Comparison of ENCODE assay signal across 2 cellular contexts in the genomic region with DNA sequence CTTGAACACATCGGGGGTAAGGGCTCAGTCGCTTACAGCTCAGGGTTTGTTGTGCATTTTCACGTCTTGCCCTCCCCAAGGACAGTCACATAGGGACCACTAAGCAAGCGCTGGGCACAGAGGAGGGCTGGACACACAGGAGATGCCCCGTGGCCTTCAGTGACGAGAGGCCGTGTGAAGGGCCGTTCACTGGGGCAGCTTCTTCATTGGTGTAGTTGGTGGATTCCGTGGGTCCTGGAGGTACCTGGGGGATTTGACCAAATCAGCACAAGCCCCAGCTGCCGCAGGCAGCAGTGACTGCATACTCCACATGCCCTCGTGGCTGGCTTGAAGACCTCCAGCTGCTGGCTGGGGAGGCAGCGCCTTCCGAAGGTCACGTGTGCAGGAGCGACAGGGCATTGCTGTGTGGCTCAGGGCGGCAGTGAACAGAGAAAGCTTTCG.
TF ChIP-seq lines count a peak whose summit lies in the region.

No MANE protein-coding gene starts in this region.

TF ChIP-seq in HepG2, 621 proteins besides CTCF, POLR2A, EP300 and RAD21:
- TF ChIP-seq, protein P1, sequence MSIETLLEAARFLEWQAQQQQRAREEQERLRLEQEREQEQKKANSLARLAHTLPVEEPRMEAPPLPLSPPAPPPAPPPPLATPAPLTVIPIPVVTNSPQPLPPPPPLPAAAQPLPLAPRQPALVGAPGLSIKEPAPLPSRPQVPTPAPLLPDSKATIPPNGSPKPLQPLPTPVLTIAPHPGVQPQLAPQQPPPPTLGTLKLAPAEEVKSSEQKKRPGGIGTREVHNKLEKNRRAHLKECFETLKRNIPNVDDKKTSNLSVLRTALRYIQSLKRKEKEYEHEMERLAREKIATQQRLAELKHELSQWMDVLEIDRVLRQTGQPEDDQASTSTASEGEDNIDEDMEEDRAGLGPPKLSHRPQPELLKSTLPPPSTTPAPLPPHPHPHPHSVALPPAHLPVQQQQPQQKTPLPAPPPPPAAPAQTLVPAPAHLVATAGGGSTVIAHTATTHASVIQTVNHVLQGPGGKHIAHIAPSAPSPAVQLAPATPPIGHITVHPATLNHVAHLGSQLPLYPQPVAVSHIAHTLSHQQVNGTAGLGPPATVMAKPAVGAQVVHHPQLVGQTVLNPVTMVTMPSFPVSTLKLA (IDR thresholded peaks at IDR 0.05) = 0 out of 2 replicates have a peak, but pooled peaks have one; percentile 7
- TF ChIP-seq ZNF768 (CRISPR knock-in tag; IDR thresholded peaks at IDR 0.05) (peak; percentile 44; the same call in 1 of the 2 replicates), ZNF747 (CRISPR knock-in tag; IDR thresholded peaks at IDR 0.05; ENCODE audit: borderline replicate concordance) (no peak), HOXA3 (CRISPR knock-in tag; IDR thresholded peaks at IDR 0.05) (no peak), NFIB (CRISPR knock-in tag; IDR thresholded peaks at IDR 0.05; ENCODE audit: borderline replicate concordance) (no peak), REL (CRISPR knock-in tag; conservative IDR thresholded peaks at IDR 0.05) (no peak), SATB2 (CRISPR knock-in tag; IDR thresholded peaks at IDR 0.05) (no peak)
- TF ChIP-seq, protein P2, sequence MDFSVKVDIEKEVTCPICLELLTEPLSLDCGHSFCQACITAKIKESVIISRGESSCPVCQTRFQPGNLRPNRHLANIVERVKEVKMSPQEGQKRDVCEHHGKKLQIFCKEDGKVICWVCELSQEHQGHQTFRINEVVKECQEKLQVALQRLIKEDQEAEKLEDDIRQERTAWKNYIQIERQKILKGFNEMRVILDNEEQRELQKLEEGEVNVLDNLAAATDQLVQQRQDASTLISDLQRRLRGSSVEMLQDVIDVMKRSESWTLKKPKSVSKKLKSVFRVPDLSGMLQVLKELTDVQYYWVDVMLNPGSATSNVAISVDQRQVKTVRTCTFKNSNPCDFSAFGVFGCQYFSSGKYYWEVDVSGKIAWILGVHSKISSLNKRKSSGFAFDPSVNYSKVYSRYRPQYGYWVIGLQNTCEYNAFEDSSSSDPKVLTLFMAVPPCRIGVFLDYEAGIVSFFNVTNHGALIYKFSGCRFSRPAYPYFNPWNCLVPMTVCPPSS (IDR thresholded peaks at IDR 0.05) = no peak
- TF ChIP-seq, protein P3, sequence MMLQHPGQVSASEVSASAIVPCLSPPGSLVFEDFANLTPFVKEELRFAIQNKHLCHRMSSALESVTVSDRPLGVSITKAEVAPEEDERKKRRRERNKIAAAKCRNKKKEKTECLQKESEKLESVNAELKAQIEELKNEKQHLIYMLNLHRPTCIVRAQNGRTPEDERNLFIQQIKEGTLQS (CRISPR knock-in tag; IDR thresholded peaks at IDR 0.05) = no peak
- TF ChIP-seq, protein P4, sequence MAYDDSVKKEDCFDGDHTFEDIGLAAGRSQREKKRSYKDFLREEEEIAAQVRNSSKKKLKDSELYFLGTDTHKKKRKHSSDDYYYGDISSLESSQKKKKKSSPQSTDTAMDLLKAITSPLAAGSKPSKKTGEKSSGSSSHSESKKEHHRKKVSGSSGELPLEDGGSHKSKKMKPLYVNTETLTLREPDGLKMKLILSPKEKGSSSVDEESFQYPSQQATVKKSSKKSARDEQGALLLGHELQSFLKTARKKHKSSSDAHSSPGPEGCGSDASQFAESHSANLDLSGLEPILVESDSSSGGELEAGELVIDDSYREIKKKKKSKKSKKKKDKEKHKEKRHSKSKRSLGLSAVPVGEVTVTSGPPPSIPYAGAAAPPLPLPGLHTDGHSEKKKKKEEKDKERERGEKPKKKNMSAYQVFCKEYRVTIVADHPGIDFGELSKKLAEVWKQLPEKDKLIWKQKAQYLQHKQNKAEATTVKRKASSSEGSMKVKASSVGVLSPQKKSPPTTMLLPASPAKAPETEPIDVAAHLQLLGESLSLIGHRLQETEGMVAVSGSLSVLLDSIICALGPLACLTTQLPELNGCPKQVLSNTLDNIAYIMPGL (CRISPR knock-in tag; IDR thresholded peaks at IDR 0.05; ENCODE audit: borderline replicate concordance in 1 of 2, low read depth in 1 of 2) = no peak
- TF ChIP-seq, protein P5, sequence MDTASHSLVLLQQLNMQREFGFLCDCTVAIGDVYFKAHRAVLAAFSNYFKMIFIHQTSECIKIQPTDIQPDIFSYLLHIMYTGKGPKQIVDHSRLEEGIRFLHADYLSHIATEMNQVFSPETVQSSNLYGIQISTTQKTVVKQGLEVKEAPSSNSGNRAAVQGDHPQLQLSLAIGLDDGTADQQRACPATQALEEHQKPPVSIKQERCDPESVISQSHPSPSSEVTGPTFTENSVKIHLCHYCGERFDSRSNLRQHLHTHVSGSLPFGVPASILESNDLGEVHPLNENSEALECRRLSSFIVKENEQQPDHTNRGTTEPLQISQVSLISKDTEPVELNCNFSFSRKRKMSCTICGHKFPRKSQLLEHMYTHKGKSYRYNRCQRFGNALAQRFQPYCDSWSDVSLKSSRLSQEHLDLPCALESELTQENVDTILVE (CRISPR knock-in tag; IDR thresholded peaks at IDR 0.05) = no peak
- TF ChIP-seq, protein P6, sequence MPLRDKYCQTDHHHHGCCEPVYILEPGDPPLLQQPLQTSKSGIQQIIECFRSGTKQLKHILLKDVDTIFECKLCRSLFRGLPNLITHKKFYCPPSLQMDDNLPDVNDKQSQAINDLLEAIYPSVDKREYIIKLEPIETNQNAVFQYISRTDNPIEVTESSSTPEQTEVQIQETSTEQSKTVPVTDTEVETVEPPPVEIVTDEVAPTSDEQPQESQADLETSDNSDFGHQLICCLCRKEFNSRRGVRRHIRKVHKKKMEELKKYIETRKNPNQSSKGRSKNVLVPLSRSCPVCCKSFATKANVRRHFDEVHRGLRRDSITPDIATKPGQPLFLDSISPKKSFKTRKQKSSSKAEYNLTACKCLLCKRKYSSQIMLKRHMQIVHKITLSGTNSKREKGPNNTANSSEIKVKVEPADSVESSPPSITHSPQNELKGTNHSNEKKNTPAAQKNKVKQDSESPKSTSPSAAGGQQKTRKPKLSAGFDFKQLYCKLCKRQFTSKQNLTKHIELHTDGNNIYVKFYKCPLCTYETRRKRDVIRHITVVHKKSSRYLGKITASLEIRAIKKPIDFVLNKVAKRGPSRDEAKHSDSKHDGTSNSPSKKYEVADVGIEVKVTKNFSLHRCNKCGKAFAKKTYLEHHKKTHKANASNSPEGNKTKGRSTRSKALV (CRISPR knock-in tag; IDR thresholded peaks at IDR 0.05) = no peak

TF ChIP-seq in K562, 482 proteins besides CTCF, POLR2A, EP300 and RAD21 (continued from another document):
- TF ChIP-seq, protein P7, sequence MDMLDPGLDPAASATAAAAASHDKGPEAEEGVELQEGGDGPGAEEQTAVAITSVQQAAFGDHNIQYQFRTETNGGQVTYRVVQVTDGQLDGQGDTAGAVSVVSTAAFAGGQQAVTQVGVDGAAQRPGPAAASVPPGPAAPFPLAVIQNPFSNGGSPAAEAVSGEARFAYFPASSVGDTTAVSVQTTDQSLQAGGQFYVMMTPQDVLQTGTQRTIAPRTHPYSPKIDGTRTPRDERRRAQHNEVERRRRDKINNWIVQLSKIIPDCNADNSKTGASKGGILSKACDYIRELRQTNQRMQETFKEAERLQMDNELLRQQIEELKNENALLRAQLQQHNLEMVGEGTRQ (CRISPR knock-in tag; IDR thresholded peaks at IDR 0.05) = peak; percentile 57
- TF ChIP-seq, protein P8, sequence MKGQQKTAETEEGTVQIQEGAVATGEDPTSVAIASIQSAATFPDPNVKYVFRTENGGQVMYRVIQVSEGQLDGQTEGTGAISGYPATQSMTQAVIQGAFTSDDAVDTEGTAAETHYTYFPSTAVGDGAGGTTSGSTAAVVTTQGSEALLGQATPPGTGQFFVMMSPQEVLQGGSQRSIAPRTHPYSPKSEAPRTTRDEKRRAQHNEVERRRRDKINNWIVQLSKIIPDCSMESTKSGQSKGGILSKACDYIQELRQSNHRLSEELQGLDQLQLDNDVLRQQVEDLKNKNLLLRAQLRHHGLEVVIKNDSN (CRISPR knock-in tag; IDR thresholded peaks at IDR 0.05) = peak; percentile 36; the same call in 1 of the 2 replicates
- TF ChIP-seq KDM2B (CRISPR knock-in tag; IDR thresholded peaks at IDR 0.05) (no peak), FOXJ2 (tag; IDR thresholded peaks at IDR 0.05) (no peak), IFI16 (CRISPR knock-in tag; IDR thresholded peaks at IDR 0.05) (no peak), CHD2 (IDR thresholded peaks at IDR 0.05; ENCODE audit: low read depth, low read length) (no peak)
TF ChIP-seq in K562: peak in this region for 2.
